Comparison of ENCODE assay signal across 17 cellular contexts in genomic region chr2:20288941-20289340, GRCh38.
DNase-seq lines count a peak whose midpoint lies in the region; ATAC-seq and TF ChIP-seq lines count a peak whose summit lies in the region.
"Had no signal": no experiment of that assay in that cellular context is flagged by ENCODE, and none has a peak within 500 bp of the region (broad histone marks: within the 10 kb centered on the region; RNA-seq: fewer than 3 reads in every experiment).

No MANE protein-coding gene starts in this region.

- H3K27me3 ChIP-seq in RWPE2 (ENCODE audit: insufficient read depth, poor library complexity, severe bottlenecking) = no peaks in the 10 kb centered on the region
- H3K27me3 ChIP-seq in smooth muscle cell (ENCODE audit: low read depth) = no peaks in the 10 kb centered on the region
- no peaks in the 10 kb centered on the region for H3K27me3 ChIP-seq in tibial artery
- H3K27me3 ChIP-seq: heart right ventricle had no signal

- 62% methylated on average over 5 of the region's 5 CpGs for WGBS in smooth muscle cell (ENCODE audit: low lambda C conversion rate)

- H3K4me1 ChIP-seq in RWPE2 (ENCODE audit: insufficient read depth, poor library complexity, severe bottlenecking) (peaks cover 28% of the 10 kb centered on the region), smooth muscle cell (ENCODE audit: low read depth) (no peaks in the 10 kb centered on the region), tibial artery (no peaks in the 10 kb centered on the region)
- H3K4me1 ChIP-seq: parathyroid adenoma had no signal

- H3K36me3 ChIP-seq in RWPE2 (ENCODE audit: low read depth) (peaks cover 83% of the 10 kb centered on the region), smooth muscle cell (ENCODE audit: low read depth) (peaks cover 14% of the 10 kb centered on the region), tibial artery (peaks cover 6 to 57% (median 38%) of the 10 kb centered on the region in 3 donors)

- TF ChIP-seq CTCF in RWPE2 (IDR thresholded peaks at IDR 0.05; ENCODE audit: poor library complexity, severe bottlenecking) = no peak
- TF ChIP-seq CTCF in fibroblast of pulmonary artery (IDR thresholded peaks at IDR 0.05; ENCODE audit: low read length, missing control alignments) = no peak
- no peak for TF ChIP-seq CTCF in smooth muscle cell (IDR thresholded peaks at IDR 0.05; ENCODE audit: borderline replicate concordance, insufficient read depth, poor library complexity, severe bottlenecking)
- TF ChIP-seq CTCF in tibial artery (IDR thresholded peaks at IDR 0.05) = no peak

- intact Hi-C loops in tibial artery (cut with DNase I; ENCODE audit: low total_unique reads) = no loop called here

- no peaks in the 10 kb centered on the region for H3K9me3 ChIP-seq in RWPE2 (ENCODE audit: severe bottlenecking)
- no peaks in the 10 kb centered on the region for H3K9me3 ChIP-seq in smooth muscle cell (replicated peaks; ENCODE audit: low read depth)
- no peaks in the 10 kb centered on the region for H3K9me3 ChIP-seq in tibial artery
- H3K9me3 ChIP-seq: heart right ventricle had no signal

- DNase-seq in GM04504 (ENCODE audit: low read depth) (peak; percentile 19), RWPE2 (ENCODE audit: low spot score) (no peak), fibroblast of pulmonary artery (ENCODE audit: low read depth) (peak; percentile 12), smooth muscle cell (lab: John Stamatoyannopoulos, UW; ENCODE audit: unreplicated experiment) (no peak), NCI-H82 treated with DMSO at 0.1 percent for 48 hours (lab: John Stamatoyannopoulos, UW; ENCODE audit: unreplicated experiment) (no peak), tibial artery (no peak)
- DNase-seq: activated CD4-positive, alpha-beta memory T cell treated with anti-CD3 and anti-CD28 coated beads, Interleukin-2, amount 10 ng/mL, durations not matched to agents 7 days and 5 days; activated naive CD4-positive, alpha-beta T cell treated with anti-CD3 and anti-CD28 coated beads, Interleukin-2, amount 10 ng/mL, durations not matched to agents 7 days and 5 days; DMS 273 treated with DMSO at 0.1 percent for 48 hours; heart right ventricle; NCI-H187 treated with DMSO at 0.1 percent for 48 hours; stimulated activated CD4-positive, alpha-beta T cell treated with anti-CD3 and anti-CD28 coated beads, Interleukin-4, amount 100 ng/mL, for 1 hour; stimulated activated naive CD8-positive, alpha-beta T cell treated with anti-CD3 and anti-CD28 coated beads, Interleukin-15, Interleukin-2, amounts not matched to agents 100 U/mL and 50 U/mL, for 24 hours had no signal

- ATAC-seq in RWPE2 (ENCODE audit: low read depth) = peak; percentile 75
- no peak for ATAC-seq in GM18907 (IDR thresholded peaks at IDR 0.05; ENCODE audit: unreplicated experiment)
- ATAC-seq: stimulated activated naive CD8-positive, alpha-beta T cell treated with anti-CD3 and anti-CD28 coated beads, Interleukin-15, Interleukin-2, amounts not matched to agents 100 U/mL and 50 U/mL, for 24 hours had no signal

- H3K4me3 ChIP-seq in RWPE2 (ENCODE audit: severe bottlenecking) (no peak overlapping the region), fibroblast of pulmonary artery (replicated peaks; ENCODE audit: low read depth, low read length) (no peak overlapping the region), smooth muscle cell (no peak overlapping the region), tibial artery (no peak overlapping the region)
- H3K4me3 ChIP-seq: coronary artery, heart right ventricle, lung had no signal

- H3K79me2 ChIP-seq in smooth muscle cell (ENCODE audit: low read depth) = peaks cover 44% of the 10 kb centered on the region

- peaks cover 3% of the 10 kb centered on the region for H3F3A ChIP-seq in smooth muscle cell (ENCODE audit: low read depth)

- H3K27ac ChIP-seq in RWPE2 (ENCODE audit: poor library complexity, severe bottlenecking) = peak overlapping the region; percentile 73
- H3K27ac ChIP-seq in smooth muscle cell (ENCODE audit: low read depth) = peak overlapping the region; percentile 41
- no peak overlapping the region for H3K27ac ChIP-seq in tibial artery
- H3K27ac ChIP-seq: coronary artery, heart right ventricle, parathyroid adenoma had no signal

- no peak overlapping the region for H3K4me2 ChIP-seq in smooth muscle cell

- no peak overlapping the region for H2AFZ ChIP-seq in smooth muscle cell (ENCODE audit: low read depth)
- H2AFZ ChIP-seq: parathyroid adenoma had no signal

- H4K20me1 ChIP-seq in smooth muscle cell (ENCODE audit: low read depth) = peaks cover 78% of the 10 kb centered on the region

- no peak overlapping the region for H3K9ac ChIP-seq in smooth muscle cell (ENCODE audit: low read depth)
- H3K9ac ChIP-seq: parathyroid adenoma had no signal

Comparison
In these comparisons a context has a peak if more than half of its experiments do, and no peak if none do; other contexts are left out.
1. DNase-seq: peak in GM04504 (single experiment) and fibroblast of pulmonary artery (single experiment); none in RWPE2 (single experiment), smooth muscle cell (single experiment), NCI-H82 treated with DMSO at 0.1 percent for 48 hours (single experiment) and tibial artery (0 of 2).
2. H3K27ac ChIP-seq: peak in RWPE2 (single experiment) and smooth muscle cell (single experiment); none in tibial artery (0 of 2).